ENCODE assay signal across 14 cellular contexts in genomic region chr11:61647529-61647928, GRCh38. TPM values are rescaled to one million over a fixed set of nuclear protein-coding genes. Genes with fewer than 3 reads are reported as not detected.
DNase-seq lines count a peak whose midpoint lies in the region; ATAC-seq and TF ChIP-seq lines count a peak whose summit lies in the region.
"Had no signal": no experiment of that assay in that cellular context is flagged by ENCODE, and none has a peak within 500 bp of the region (broad histone marks: within the 10 kb centered on the region; RNA-seq: fewer than 3 reads in every experiment).

No MANE protein-coding gene starts in this region.

- H3K27me3 Mint-ChIP-seq in type B pancreatic cell = no peaks in the 10 kb centered on the region
- no peaks in the 10 kb centered on the region for H3K27me3 Mint-ChIP-seq in activated T-helper 2 cell treated with anti-CD3 and anti-CD28 coated beads, Interferon-gamma antibody, Interleukin-2, Interleukin-4, amounts not matched to agents 10 μg/mL and 5 μg/mL and 100 μg/mL, durations not matched to agents 14 hours and 24 hours and 36 hours (ENCODE audit: low read depth)
- peaks cover 9% of the 10 kb centered on the region for H3K27me3 Mint-ChIP-seq in activated T-cell treated with anti-CD3 and anti-CD28 coated beads, Interleukin-2, amount 50 U/mL, for 4 hours (ENCODE audit: low read depth)

- H3K36me3 ChIP-seq in mucosa of descending colon (ENCODE audit: low read depth) = no peaks in the 10 kb centered on the region
- H3K36me3 ChIP-seq: BLaER1 treated with 17β-estradiol and CSF1 and Interleukin-3, amounts not matched to agents 10 nM and 100 nM; HAP-1 had no signal

- no peaks in the 10 kb centered on the region for H3K36me3 Mint-ChIP-seq in type B pancreatic cell
- H3K36me3 Mint-ChIP-seq in activated T-helper 2 cell treated with anti-CD3 and anti-CD28 coated beads, Interferon-gamma antibody, Interleukin-2, Interleukin-4, amounts not matched to agents 10 μg/mL and 5 μg/mL and 100 μg/mL, durations not matched to agents 14 hours and 24 hours and 36 hours (ENCODE audit: low read depth) = no peaks in the 10 kb centered on the region
- no peaks in the 10 kb centered on the region for H3K36me3 Mint-ChIP-seq in activated T-cell treated with anti-CD3 and anti-CD28 coated beads, Interleukin-2, amount 50 U/mL, for 4 hours (ENCODE audit: insufficient read depth)
- H3K36me3 Mint-ChIP-seq: CD8-positive, alpha-beta T cell had no signal

- peak; percentile 45 for DNase-seq in NCI-H510A treated with DMSO at 0.1 percent for 48 hours (lab: John Stamatoyannopoulos, UW)
- DNase-seq in NCI-H510A (lab: John Stamatoyannopoulos, UW) = no peak
- DNase-seq in NCI-H82 treated with DMSO at 0.1 percent for 48 hours (lab: John Stamatoyannopoulos, UW; ENCODE audit: unreplicated experiment) = peak; percentile 76
- no peak for DNase-seq in mucosa of descending colon
- DNase-seq in type B pancreatic cell (ENCODE audit: extremely low spot score, unreplicated experiment) = no peak
- DNase-seq in activated T-helper 2 cell treated with anti-CD3 and anti-CD28 coated beads, Interferon-gamma antibody, Interleukin-2, Interleukin-4, amounts not matched to agents 10 μg/mL and 5 μg/mL and 100 μg/mL, durations not matched to agents 14 hours and 24 hours and 36 hours (ENCODE audit: low spot score) = no peak
- no peak for DNase-seq in activated T-cell treated with anti-CD3 and anti-CD28 coated beads, Interleukin-2, amount 50 U/mL, for 4 hours
- DNase-seq: Calu3; CD8-positive, alpha-beta T cell; GF-D8; GM23248 had no signal

- peak; percentile 1 for ATAC-seq in mucosa of descending colon
- no peak for ATAC-seq in activated T-cell treated with anti-CD3 and anti-CD28 coated beads, Interleukin-2, amount 50 U/mL, for 4 hours
- ATAC-seq: CD8-positive, alpha-beta T cell had no signal

- H3K9me3 ChIP-seq in mucosa of descending colon = no peaks in the 10 kb centered on the region
- H3K9me3 ChIP-seq: BLaER1 treated with 17β-estradiol and CSF1 and Interleukin-3, amounts not matched to agents 10 nM and 100 nM; HAP-1 had no signal

- TF ChIP-seq CTCF in mucosa of descending colon (IDR thresholded peaks at IDR 0.05) (no peak), type B pancreatic cell (conservative IDR thresholded peaks at IDR 0.05) (no peak)

- H3K4me1 Mint-ChIP-seq in type B pancreatic cell (ENCODE audit: unreplicated experiment) = peaks cover 10% of the 10 kb centered on the region
- H3K4me1 Mint-ChIP-seq in activated T-helper 2 cell treated with anti-CD3 and anti-CD28 coated beads, Interferon-gamma antibody, Interleukin-2, Interleukin-4, amounts not matched to agents 10 μg/mL and 5 μg/mL and 100 μg/mL, durations not matched to agents 14 hours and 24 hours and 36 hours (ENCODE audit: low read depth) = no peaks in the 10 kb centered on the region
- no peaks in the 10 kb centered on the region for H3K4me1 Mint-ChIP-seq in activated T-cell treated with anti-CD3 and anti-CD28 coated beads, Interleukin-2, amount 50 U/mL, for 4 hours (ENCODE audit: low read depth)

- H3K4me3 ChIP-seq in mucosa of descending colon = no peak overlapping the region
- H3K4me3 ChIP-seq: BLaER1 treated with 17β-estradiol and CSF1 and Interleukin-3, amounts not matched to agents 10 nM and 100 nM; GM23248; HAP-1 had no signal

- peak overlapping the region; percentile 36 for H3K27ac Mint-ChIP-seq in type B pancreatic cell
- no peak overlapping the region for H3K27ac Mint-ChIP-seq in activated T-helper 2 cell treated with anti-CD3 and anti-CD28 coated beads, Interferon-gamma antibody, Interleukin-2, Interleukin-4, amounts not matched to agents 10 μg/mL and 5 μg/mL and 100 μg/mL, durations not matched to agents 14 hours and 24 hours and 36 hours
- H3K27ac Mint-ChIP-seq: B cell; CD8-positive, alpha-beta T cell had no signal

- H3K4me1 ChIP-seq in mucosa of descending colon (ENCODE audit: low read depth) = peaks cover 26% of the 10 kb centered on the region
- H3K4me1 ChIP-seq: HAP-1 had no signal

- intact Hi-C loops in mucosa of descending colon (cut with DNase I, micrococcal nuclease) = no loop called here
- intact Hi-C loops in activated T-helper 2 cell treated with anti-CD3 and anti-CD28 coated beads, Interferon-gamma antibody, Interleukin-2, Interleukin-4, amounts not matched to agents 10 μg/mL and 5 μg/mL and 100 μg/mL, durations not matched to agents 14 hours and 24 hours and 36 hours (cut with micrococcal nuclease) = no loop called here

- H3K4me3 Mint-ChIP-seq in type B pancreatic cell = no peak overlapping the region
- no peak overlapping the region for H3K4me3 Mint-ChIP-seq in activated T-helper 2 cell treated with anti-CD3 and anti-CD28 coated beads, Interferon-gamma antibody, Interleukin-2, Interleukin-4, amounts not matched to agents 10 μg/mL and 5 μg/mL and 100 μg/mL, durations not matched to agents 14 hours and 24 hours and 36 hours (ENCODE audit: low read depth)
- H3K4me3 Mint-ChIP-seq in activated T-cell treated with anti-CD3 and anti-CD28 coated beads, Interleukin-2, amount 50 U/mL, for 4 hours = no peak overlapping the region
- H3K4me3 Mint-ChIP-seq: B cell; CD8-positive, alpha-beta T cell had no signal

- H3K9me3 Mint-ChIP-seq in type B pancreatic cell = no peaks in the 10 kb centered on the region
- no peaks in the 10 kb centered on the region for H3K9me3 Mint-ChIP-seq in activated T-helper 2 cell treated with anti-CD3 and anti-CD28 coated beads, Interferon-gamma antibody, Interleukin-2, Interleukin-4, amounts not matched to agents 10 μg/mL and 5 μg/mL and 100 μg/mL, durations not matched to agents 14 hours and 24 hours and 36 hours
- no peaks in the 10 kb centered on the region for H3K9me3 Mint-ChIP-seq in activated T-cell treated with anti-CD3 and anti-CD28 coated beads, Interleukin-2, amount 50 U/mL, for 4 hours
- H3K9me3 Mint-ChIP-seq: CD8-positive, alpha-beta T cell had no signal

RNA-seq across cellular contexts. Expression of gene DAGLA, which starts 32.7 kb away (rescaled TPM):
- 10 to 100 TPM in 2 of 3 donors, 1 to 10 TPM in 1; 7.2 to 12.0 (median 11.9) TPM for total RNA-seq in mucosa of descending colon
- total RNA-seq in type B pancreatic cell (ENCODE audit: low replicate concordance) = 5.5 and 7.8 TPM in 2 replicates
- total RNA-seq in activated T-helper 2 cell treated with anti-CD3 and anti-CD28 coated beads, Interferon-gamma antibody, Interleukin-2, Interleukin-4, amounts not matched to agents 10 μg/mL and 5 μg/mL and 100 μg/mL, durations not matched to agents 14 hours and 24 hours and 36 hours = 0.07 TPM in 2 replicates
- total RNA-seq in activated T-cell treated with anti-CD3 and anti-CD28 coated beads, Interleukin-2, amount 50 U/mL, for 4 hours = under 1 TPM; 0.20 to 0.35 (median 0.21) TPM
- total RNA-seq: B cell had no signal

Comparison
In these comparisons a context has a peak if more than half of its experiments do, and no peak if none do; other contexts are left out.
1. DNase-seq: peak in NCI-H510A treated with DMSO at 0.1 percent for 48 hours (single experiment) and NCI-H82 treated with DMSO at 0.1 percent for 48 hours (single experiment); none in NCI-H510A (single experiment), mucosa of descending colon (0 of 3), type B pancreatic cell (single experiment), activated T-helper 2 cell treated with anti-CD3 and anti-CD28 coated beads, Interferon-gamma antibody, Interleukin-2, Interleukin-4, amounts not matched to agents 10 μg/mL and 5 μg/mL and 100 μg/mL, durations not matched to agents 14 hours and 24 hours and 36 hours (single experiment) and activated T-cell treated with anti-CD3 and anti-CD28 coated beads, Interleukin-2, amount 50 U/mL, for 4 hours (single experiment).